ENCODE assay signal across 17 cellular contexts in the genomic region with DNA sequence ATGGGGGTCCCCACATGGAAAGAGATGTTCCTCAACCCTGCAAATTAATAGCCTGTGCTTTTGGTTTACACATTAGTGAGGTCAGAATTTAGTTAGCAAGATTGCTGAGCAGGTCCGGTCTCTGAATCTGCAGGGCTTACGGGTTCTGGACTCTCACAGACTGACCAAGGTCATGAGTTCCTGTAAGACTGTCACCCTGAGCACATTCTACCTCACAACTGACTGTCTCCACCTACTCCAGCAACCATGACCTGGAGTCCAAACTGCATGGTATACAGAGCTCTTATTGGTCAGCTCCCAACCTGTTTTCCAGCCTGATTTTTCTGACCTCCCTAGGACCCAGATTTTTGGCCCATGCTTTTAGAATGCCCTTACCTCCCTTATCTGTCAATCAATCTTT. TPM values are rescaled to one million over a fixed set of nuclear protein-coding genes. Genes with fewer than 3 reads are reported as not detected.
DNase-seq lines count a peak whose midpoint lies in the region; ATAC-seq and TF ChIP-seq lines count a peak whose summit lies in the region.
"Had no signal": no experiment of that assay in that cellular context is flagged by ENCODE, and none has a peak within 500 bp of the region (broad histone marks: within the 10 kb centered on the region; RNA-seq: fewer than 3 reads in every experiment).

No MANE protein-coding gene starts in this region.

- H3K4me3 ChIP-seq in SJCRH30 (no peak overlapping the region), coronary artery (no peak overlapping the region), muscle layer of duodenum (ENCODE audit: low read depth in 1 of 2, low read length in 2 of 2) (no peak overlapping the region), thoracic aorta (no peak overlapping the region)

- peaks cover 49% of the 10 kb centered on the region for H3K4me1 ChIP-seq in SJCRH30
- H3K4me1 ChIP-seq in muscle layer of duodenum (ENCODE audit: control insufficient read depth in 1 of 2, insufficient read depth in 2 of 2, low read length in 2 of 2): peaks cover 16 to 45% of the 10 kb centered on the region in 2 donors
- H3K4me1 ChIP-seq in thoracic aorta (ENCODE audit: control insufficient read depth in 1 of 2, low read depth in 2 of 2): peaks cover 60 to 97% of the 10 kb centered on the region in 2 donors

- no peaks in the 10 kb centered on the region for H3K9me3 Mint-ChIP-seq in effector memory CD8-positive, alpha-beta T cell
- H3K9me3 Mint-ChIP-seq: activated CD8-positive, alpha-beta T cell treated with anti-CD3 and anti-CD28 coated beads for 36 hours; CD4-positive, alpha-beta T cell; stimulated activated effector memory CD8-positive, alpha-beta T cell treated with anti-CD3 and anti-CD28 coated beads, Interleukin-12 subunit alpha, Interleukin-12 subunit beta, amount 100 ng/mL, for 72 hours had no signal

- ATAC-seq in thoracic aorta (ENCODE audit: insufficient number of reproducible peaks, low FRiP score, low read depth) (no peak), HG02885 (IDR thresholded peaks at IDR 0.05; ENCODE audit: poor library complexity, unreplicated experiment) (no peak), HG03095 (IDR thresholded peaks at IDR 0.05; ENCODE audit: unreplicated experiment) (no peak)
- no peak for ATAC-seq in effector memory CD8-positive, alpha-beta T cell (replicated peaks)
- ATAC-seq: activated CD8-positive, alpha-beta T cell treated with anti-CD3 and anti-CD28 coated beads for 36 hours; HCT116; stimulated activated effector memory CD8-positive, alpha-beta T cell treated with anti-CD3 and anti-CD28 coated beads, Interleukin-12 subunit alpha, Interleukin-12 subunit beta, amount 100 ng/mL, for 72 hours had no signal

- TF ChIP-seq CTCF in coronary artery (IDR thresholded peaks at IDR 0.05) (no peak), thoracic aorta (IDR thresholded peaks at IDR 0.05) (no peak)

- H3K4me3 Mint-ChIP-seq in effector memory CD8-positive, alpha-beta T cell: no peak overlapping the region
- H3K4me3 Mint-ChIP-seq: activated CD8-positive, alpha-beta T cell treated with anti-CD3 and anti-CD28 coated beads for 36 hours; CD4-positive, alpha-beta T cell; dendritic cell treated with granulocyte-macrophage colony-stimulating factor and Interleukin-4, amounts not matched to agents 40 ng/mL and 50 ng/mL, for 4 days; stimulated activated effector memory CD8-positive, alpha-beta T cell treated with anti-CD3 and anti-CD28 coated beads, Interleukin-12 subunit alpha, Interleukin-12 subunit beta, amount 100 ng/mL, for 72 hours had no signal

- H3K27me3 Mint-ChIP-seq in effector memory CD8-positive, alpha-beta T cell: peaks cover 4 to 25% of the 10 kb centered on the region in 2 donors
- H3K27me3 Mint-ChIP-seq: activated CD8-positive, alpha-beta T cell treated with anti-CD3 and anti-CD28 coated beads for 36 hours; CD4-positive, alpha-beta T cell had no signal

- no peaks in the 10 kb centered on the region for H3K36me3 ChIP-seq in SJCRH30
- H3K36me3 ChIP-seq in muscle layer of duodenum (ENCODE audit: control insufficient read depth in 1 of 2, insufficient read depth in 2 of 2, low read length in 2 of 2): no peaks in the 10 kb centered on the region
- H3K36me3 ChIP-seq in thoracic aorta: no peaks in the 10 kb centered on the region

- no peak for DNase-seq in SJCRH30
- no peak for DNase-seq in coronary artery (ENCODE audit: low spot score)
- DNase-seq in thoracic aorta (ENCODE audit: low spot score): no peak
- no peak for DNase-seq in effector memory CD8-positive, alpha-beta T cell
- no peak for DNase-seq in NCI-H446 (lab: John Stamatoyannopoulos, UW)
- DNase-seq: activated CD8-positive, alpha-beta T cell treated with anti-CD3 and anti-CD28 coated beads for 36 hours; CD4-positive, alpha-beta T cell; foreskin melanocyte; kidney; MV-4-11; T-helper 2 cell had no signal

- no peaks in the 10 kb centered on the region for H3K27me3 ChIP-seq in SJCRH30
- no peaks in the 10 kb centered on the region for H3K27me3 ChIP-seq in muscle layer of duodenum (ENCODE audit: low read depth, low read length)
- no peaks in the 10 kb centered on the region for H3K27me3 ChIP-seq in thoracic aorta (replicated peaks; ENCODE audit: insufficient read depth)

- peak overlapping the region in 1 of 2 donors; percentile 27 for H3K27ac Mint-ChIP-seq in effector memory CD8-positive, alpha-beta T cell
- H3K27ac Mint-ChIP-seq: activated CD8-positive, alpha-beta T cell treated with anti-CD3 and anti-CD28 coated beads for 36 hours; CD4-positive, alpha-beta T cell; dendritic cell treated with granulocyte-macrophage colony-stimulating factor and Interleukin-4, amounts not matched to agents 40 ng/mL and 50 ng/mL, for 4 days; stimulated activated effector memory CD8-positive, alpha-beta T cell treated with anti-CD3 and anti-CD28 coated beads, Interleukin-12 subunit alpha, Interleukin-12 subunit beta, amount 100 ng/mL, for 72 hours had no signal

- peak overlapping the region; percentile 85 for H3K27ac ChIP-seq in SJCRH30
- peak overlapping the region; percentile 80 to 93 for H3K27ac ChIP-seq in coronary artery
- peak overlapping the region; percentile 10 for H3K27ac ChIP-seq in muscle layer of duodenum (ENCODE audit: low read length)
- peak overlapping the region; percentile 77 to 96 for H3K27ac ChIP-seq in thoracic aorta

- H3K9me3 ChIP-seq in SJCRH30 (replicated peaks): no peaks in the 10 kb centered on the region
- H3K9me3 ChIP-seq in muscle layer of duodenum (ENCODE audit: control insufficient read depth in 1 of 2, low read length in 2 of 2): no peaks in the 10 kb centered on the region
- H3K9me3 ChIP-seq in thoracic aorta: no peaks in the 10 kb centered on the region

- no peaks in the 10 kb centered on the region for H3K36me3 Mint-ChIP-seq in effector memory CD8-positive, alpha-beta T cell (ENCODE audit: insufficient read depth)
- H3K36me3 Mint-ChIP-seq: stimulated activated effector memory CD8-positive, alpha-beta T cell treated with anti-CD3 and anti-CD28 coated beads, Interleukin-12 subunit alpha, Interleukin-12 subunit beta, amount 100 ng/mL, for 72 hours had no signal

- H3K4me1 Mint-ChIP-seq in effector memory CD8-positive, alpha-beta T cell (ENCODE audit: low read depth in 2 of 2): peaks cover 7% of the 10 kb centered on the region in 2 donors

RNA-seq across cellular contexts. Expression of gene DKK3, which starts 28.2 kb away (rescaled TPM):
- total RNA-seq in SJCRH30 (2014; rRNA removed; shearing (Covaris generic)): 11.7 and 13.9 TPM in 2 replicates
- 100 to 1,000 TPM; 732 to 847 TPM for total RNA-seq in thoracic aorta
- total RNA-seq: activated CD8-positive, alpha-beta T cell treated with anti-CD3 and anti-CD28 coated beads for 36 hours had no signal

Comparison
In these comparisons a context has a peak if more than half of its experiments do, and no peak if none do; other contexts are left out.
1. H3K27ac ChIP-seq: peak in every context shown above with its lines; median percentile 86 in coronary artery; 86 in thoracic aorta; 85 in SJCRH30; 10 in muscle layer of duodenum.
2. RNA of gene DKK3, which starts 28.2 kb away (total RNA-seq): 732 to 847 TPM in thoracic aorta; 11.7 to 13.9 TPM in SJCRH30; every median in the first group is over 10 times any median in the second.